ENCODE assay signal across 1 cellular context in the genomic region with DNA sequence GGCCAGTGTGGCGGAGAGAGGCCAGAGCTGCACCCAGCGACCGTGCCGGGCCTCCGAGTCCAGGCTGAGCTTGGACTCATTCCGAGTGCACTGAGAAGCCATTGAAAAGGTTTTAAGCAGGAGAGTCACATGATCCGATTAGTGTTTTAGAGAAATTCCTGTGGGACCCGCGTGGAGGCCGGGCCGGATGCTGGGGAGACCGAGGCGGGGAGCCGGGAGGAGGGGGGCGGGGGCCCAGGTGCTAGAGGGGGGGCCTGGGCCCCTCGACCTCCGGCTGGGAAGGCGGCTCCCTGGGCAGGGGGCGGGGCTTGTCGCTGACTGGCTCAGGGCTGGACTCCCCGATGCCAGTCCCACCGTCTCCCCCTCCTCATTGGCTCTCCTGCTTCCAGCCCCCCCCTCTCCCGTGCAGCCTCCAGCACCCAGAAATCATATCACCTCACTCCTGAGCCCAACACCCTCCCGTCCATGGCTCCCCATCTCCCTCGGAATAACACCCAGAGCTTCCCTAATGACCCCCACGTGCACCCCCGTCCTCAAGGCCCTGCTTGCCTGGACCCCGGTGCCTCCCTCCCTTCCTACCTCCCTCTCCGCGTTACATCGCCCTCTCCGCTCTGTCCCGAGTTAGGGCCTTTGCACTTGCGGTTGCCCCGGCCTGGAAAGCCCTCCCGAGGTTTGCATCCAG.
TF ChIP-seq lines count a peak whose summit lies in the region.

No MANE protein-coding gene starts in this region.

TF ChIP-seq in HepG2, 621 proteins besides CTCF, POLR2A, EP300 and RAD21 (continues in another document):
- TF ChIP-seq ETV5 (CRISPR knock-in tag; IDR thresholded peaks at IDR 0.05; ENCODE audit: borderline replicate concordance) (peak; percentile 69; the same call in 1 of the 2 replicates), ZNF160 (CRISPR knock-in tag; IDR thresholded peaks at IDR 0.05) (no peak), ZSCAN22 (CRISPR knock-in tag; IDR thresholded peaks at IDR 0.05) (no peak), ZNF619 (CRISPR knock-in tag; IDR thresholded peaks at IDR 0.05) (no peak), TCF7L2 (IDR thresholded peaks at IDR 0.05; ENCODE audit: low read depth, low read length) (no peak), ZNF564 (CRISPR knock-in tag; IDR thresholded peaks at IDR 0.05) (no peak; the same call in 1 of the 2 replicates), MED1 (CRISPR knock-in tag; IDR thresholded peaks at IDR 0.05) (0 out of 2 replicates have a peak, but pooled peaks have one; percentile 16), ZNF33B (CRISPR knock-in tag; IDR thresholded peaks at IDR 0.05) (no peak), CBX2 (IDR thresholded peaks at IDR 0.05; ENCODE audit: low read depth, low read length) (no peak), CBX2 (CRISPR knock-in tag; IDR thresholded peaks at IDR 0.05; ENCODE audit: low read depth) (no peak), THAP11 (CRISPR knock-in tag; IDR thresholded peaks at IDR 0.05) (peak; percentile 51; the same call in 1 of the 2 replicates), NFATC3 (CRISPR knock-in tag; IDR thresholded peaks at IDR 0.05) (no peak), MBD4 (IDR thresholded peaks at IDR 0.05; ENCODE audit: borderline replicate concordance, low read length) (no peak), THYN1 (CRISPR knock-in tag; IDR thresholded peaks at IDR 0.05; ENCODE audit: borderline replicate concordance, low read depth) (no peak), ZNF614 (CRISPR knock-in tag; IDR thresholded peaks at IDR 0.05; ENCODE audit: borderline replicate concordance) (no peak), ZNF446 (CRISPR knock-in tag; IDR thresholded peaks at IDR 0.05) (no peak), FOSL2 (CRISPR knock-in tag; IDR thresholded peaks at IDR 0.05) (no peak), ELF3 (CRISPR knock-in tag; IDR thresholded peaks at IDR 0.05) (no peak), ZNF720 (CRISPR knock-in tag; IDR thresholded peaks at IDR 0.05) (no peak), YY1 (IDR thresholded peaks at IDR 0.05; ENCODE audit: insufficient read depth, insufficient replicate concordance, low read depth, low read length) (peak; percentile 65), GLI4 (CRISPR knock-in tag; IDR thresholded peaks at IDR 0.05; ENCODE audit: borderline replicate concordance) (no peak), NFE2L1 (CRISPR knock-in tag; IDR thresholded peaks at IDR 0.05; ENCODE audit: borderline replicate concordance) (no peak), ZFP90 (CRISPR knock-in tag; IDR thresholded peaks at IDR 0.05; ENCODE audit: borderline replicate concordance) (no peak), KAT7 (CRISPR knock-in tag; IDR thresholded peaks at IDR 0.05; ENCODE audit: borderline replicate concordance) (no peak), SNRNP70 (IDR thresholded peaks at IDR 0.05; ENCODE audit: low read depth, low read length) (no peak), HMGA1 (CRISPR knock-in tag; conservative IDR thresholded peaks at IDR 0.05) (no peak), ZBTB21 (CRISPR knock-in tag; IDR thresholded peaks at IDR 0.05) (no peak), PAX8 (CRISPR knock-in tag; IDR thresholded peaks at IDR 0.05; ENCODE audit: borderline replicate concordance) (no peak), ZMYM3 (CRISPR knock-in tag; IDR thresholded peaks at IDR 0.05) (no peak), SALL2 (CRISPR knock-in tag; IDR thresholded peaks at IDR 0.05) (peak; percentile 58; the same call in 1 of the 2 replicates), SRF (IDR thresholded peaks at IDR 0.05; ENCODE audit: low read depth, low read length) (no peak), ZNF431 (CRISPR knock-in tag; IDR thresholded peaks at IDR 0.05; ENCODE audit: borderline replicate concordance, low read depth) (no peak), ZNF746 (CRISPR knock-in tag; IDR thresholded peaks at IDR 0.05) (no peak), GATAD1 (CRISPR knock-in tag; IDR thresholded peaks at IDR 0.05) (no peak; the same call in 1 of the 2 replicates), RORA (CRISPR knock-in tag; IDR thresholded peaks at IDR 0.05) (no peak), HDAC1 (CRISPR knock-in tag; IDR thresholded peaks at IDR 0.05) (peak; percentile 11; the same call in 1 of the 2 replicates)
- TF ChIP-seq, protein P1, sequence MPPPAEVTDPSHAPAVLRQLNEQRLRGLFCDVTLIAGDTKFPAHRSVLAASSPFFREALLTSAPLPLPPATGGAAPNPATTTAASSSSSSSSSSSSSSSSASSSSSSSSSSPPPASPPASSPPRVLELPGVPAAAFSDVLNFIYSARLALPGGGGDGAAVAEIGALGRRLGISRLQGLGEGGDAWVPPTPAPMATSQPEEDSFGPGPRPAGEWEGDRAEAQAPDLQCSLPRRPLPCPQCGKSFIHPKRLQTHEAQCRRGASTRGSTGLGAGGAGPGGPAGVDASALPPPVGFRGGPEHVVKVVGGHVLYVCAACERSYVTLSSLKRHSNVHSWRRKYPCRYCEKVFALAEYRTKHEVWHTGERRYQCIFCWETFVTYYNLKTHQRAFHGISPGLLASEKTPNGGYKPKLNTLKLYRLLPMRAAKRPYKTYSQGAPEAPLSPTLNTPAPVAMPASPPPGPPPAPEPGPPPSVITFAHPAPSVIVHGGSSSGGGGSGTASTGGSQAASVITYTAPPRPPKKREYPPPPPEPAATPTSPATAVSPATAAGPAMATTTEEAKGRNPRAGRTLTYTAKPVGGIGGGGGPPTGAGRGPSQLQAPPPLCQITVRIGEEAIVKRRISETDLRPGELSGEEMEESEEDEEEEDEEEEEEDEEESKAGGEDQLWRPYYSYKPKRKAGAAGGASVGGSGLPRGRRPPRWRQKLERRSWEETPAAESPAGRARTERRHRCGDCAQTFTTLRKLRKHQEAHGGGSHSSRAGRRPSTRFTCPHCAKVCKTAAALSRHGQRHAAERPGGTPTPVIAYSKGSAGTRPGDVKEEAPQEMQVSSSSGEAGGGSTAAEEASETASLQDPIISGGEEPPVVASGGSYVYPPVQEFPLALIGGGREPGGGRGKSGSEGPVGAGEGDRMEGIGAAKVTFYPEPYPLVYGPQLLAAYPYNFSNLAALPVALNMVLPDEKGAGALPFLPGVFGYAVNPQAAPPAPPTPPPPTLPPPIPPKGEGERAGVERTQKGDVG (CRISPR knock-in tag; IDR thresholded peaks at IDR 0.05; ENCODE audit: borderline replicate concordance) = no peak
- TF ChIP-seq, protein P2, sequence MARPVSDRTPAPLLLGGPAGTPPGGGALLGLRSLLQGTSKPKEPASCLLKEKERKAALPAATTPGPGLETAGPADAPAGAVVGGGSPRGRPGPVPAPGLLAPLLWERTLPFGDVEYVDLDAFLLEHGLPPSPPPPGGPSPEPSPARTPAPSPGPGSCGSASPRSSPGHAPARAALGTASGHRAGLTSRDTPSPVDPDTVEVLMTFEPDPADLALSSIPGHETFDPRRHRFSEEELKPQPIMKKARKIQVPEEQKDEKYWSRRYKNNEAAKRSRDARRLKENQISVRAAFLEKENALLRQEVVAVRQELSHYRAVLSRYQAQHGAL (CRISPR knock-in tag; IDR thresholded peaks at IDR 0.05; ENCODE audit: not compliant biosample characterization) = no peak
- TF ChIP-seq, protein P3, sequence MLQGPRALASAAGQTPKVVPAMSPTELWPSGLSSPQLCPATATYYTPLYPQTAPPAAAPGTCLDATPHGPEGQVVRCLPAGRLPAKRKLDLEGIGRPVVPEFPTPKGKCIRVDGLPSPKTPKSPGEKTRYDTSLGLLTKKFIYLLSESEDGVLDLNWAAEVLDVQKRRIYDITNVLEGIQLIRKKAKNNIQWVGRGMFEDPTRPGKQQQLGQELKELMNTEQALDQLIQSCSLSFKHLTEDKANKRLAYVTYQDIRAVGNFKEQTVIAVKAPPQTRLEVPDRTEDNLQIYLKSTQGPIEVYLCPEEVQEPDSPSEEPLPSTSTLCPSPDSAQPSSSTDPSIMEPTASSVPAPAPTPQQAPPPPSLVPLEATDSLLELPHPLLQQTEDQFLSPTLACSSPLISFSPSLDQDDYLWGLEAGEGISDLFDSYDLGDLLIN (CRISPR knock-in tag; IDR thresholded peaks at IDR 0.05; ENCODE audit: borderline replicate concordance) = no peak
- TF ChIP-seq, protein P4, sequence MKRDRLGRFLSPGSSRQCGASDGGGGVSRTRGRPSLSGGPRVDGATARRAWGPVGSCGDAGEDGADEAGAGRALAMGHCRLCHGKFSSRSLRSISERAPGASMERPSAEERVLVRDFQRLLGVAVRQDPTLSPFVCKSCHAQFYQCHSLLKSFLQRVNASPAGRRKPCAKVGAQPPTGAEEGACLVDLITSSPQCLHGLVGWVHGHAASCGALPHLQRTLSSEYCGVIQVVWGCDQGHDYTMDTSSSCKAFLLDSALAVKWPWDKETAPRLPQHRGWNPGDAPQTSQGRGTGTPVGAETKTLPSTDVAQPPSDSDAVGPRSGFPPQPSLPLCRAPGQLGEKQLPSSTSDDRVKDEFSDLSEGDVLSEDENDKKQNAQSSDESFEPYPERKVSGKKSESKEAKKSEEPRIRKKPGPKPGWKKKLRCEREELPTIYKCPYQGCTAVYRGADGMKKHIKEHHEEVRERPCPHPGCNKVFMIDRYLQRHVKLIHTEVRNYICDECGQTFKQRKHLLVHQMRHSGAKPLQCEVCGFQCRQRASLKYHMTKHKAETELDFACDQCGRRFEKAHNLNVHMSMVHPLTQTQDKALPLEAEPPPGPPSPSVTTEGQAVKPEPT (CRISPR knock-in tag; IDR thresholded peaks at IDR 0.05; ENCODE audit: low read depth) = no peak
- TF ChIP-seq, protein P5, sequence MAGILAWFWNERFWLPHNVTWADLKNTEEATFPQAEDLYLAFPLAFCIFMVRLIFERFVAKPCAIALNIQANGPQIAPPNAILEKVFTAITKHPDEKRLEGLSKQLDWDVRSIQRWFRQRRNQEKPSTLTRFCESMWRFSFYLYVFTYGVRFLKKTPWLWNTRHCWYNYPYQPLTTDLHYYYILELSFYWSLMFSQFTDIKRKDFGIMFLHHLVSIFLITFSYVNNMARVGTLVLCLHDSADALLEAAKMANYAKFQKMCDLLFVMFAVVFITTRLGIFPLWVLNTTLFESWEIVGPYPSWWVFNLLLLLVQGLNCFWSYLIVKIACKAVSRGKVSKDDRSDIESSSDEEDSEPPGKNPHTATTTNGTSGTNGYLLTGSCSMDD (CRISPR knock-in tag; IDR thresholded peaks at IDR 0.05) = no peak
- TF ChIP-seq, protein P6, sequence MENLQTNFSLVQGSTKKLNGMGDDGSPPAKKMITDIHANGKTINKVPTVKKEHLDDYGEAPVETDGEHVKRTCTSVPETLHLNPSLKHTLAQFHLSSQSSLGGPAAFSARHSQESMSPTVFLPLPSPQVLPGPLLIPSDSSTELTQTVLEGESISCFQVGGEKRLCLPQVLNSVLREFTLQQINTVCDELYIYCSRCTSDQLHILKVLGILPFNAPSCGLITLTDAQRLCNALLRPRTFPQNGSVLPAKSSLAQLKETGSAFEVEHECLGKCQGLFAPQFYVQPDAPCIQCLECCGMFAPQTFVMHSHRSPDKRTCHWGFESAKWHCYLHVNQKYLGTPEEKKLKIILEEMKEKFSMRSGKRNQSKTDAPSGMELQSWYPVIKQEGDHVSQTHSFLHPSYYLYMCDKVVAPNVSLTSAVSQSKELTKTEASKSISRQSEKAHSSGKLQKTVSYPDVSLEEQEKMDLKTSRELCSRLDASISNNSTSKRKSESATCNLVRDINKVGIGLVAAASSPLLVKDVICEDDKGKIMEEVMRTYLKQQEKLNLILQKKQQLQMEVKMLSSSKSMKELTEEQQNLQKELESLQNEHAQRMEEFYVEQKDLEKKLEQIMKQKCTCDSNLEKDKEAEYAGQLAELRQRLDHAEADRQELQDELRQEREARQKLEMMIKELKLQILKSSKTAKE (CRISPR knock-in tag; IDR thresholded peaks at IDR 0.05; ENCODE audit: borderline replicate concordance) = no peak; the same call in 1 of the 2 replicates
- TF ChIP-seq, protein P7, sequence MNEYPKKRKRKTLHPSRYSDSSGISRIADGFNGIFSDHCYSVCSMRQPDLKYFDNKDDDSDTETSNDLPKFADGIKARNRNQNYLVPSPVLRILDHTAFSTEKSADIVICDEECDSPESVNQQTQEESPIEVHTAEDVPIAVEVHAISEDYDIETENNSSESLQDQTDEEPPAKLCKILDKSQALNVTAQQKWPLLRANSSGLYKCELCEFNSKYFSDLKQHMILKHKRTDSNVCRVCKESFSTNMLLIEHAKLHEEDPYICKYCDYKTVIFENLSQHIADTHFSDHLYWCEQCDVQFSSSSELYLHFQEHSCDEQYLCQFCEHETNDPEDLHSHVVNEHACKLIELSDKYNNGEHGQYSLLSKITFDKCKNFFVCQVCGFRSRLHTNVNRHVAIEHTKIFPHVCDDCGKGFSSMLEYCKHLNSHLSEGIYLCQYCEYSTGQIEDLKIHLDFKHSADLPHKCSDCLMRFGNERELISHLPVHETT (CRISPR knock-in tag; conservative IDR thresholded peaks at IDR 0.05) = no peak
- TF ChIP-seq, protein P8, sequence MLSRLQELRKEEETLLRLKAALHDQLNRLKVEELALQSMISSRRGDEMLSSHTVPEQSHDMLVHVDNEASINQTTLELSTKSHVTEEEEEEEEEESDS (CRISPR knock-in tag; IDR thresholded peaks at IDR 0.05; ENCODE audit: borderline replicate concordance) = no peak
- TF ChIP-seq, protein P9, sequence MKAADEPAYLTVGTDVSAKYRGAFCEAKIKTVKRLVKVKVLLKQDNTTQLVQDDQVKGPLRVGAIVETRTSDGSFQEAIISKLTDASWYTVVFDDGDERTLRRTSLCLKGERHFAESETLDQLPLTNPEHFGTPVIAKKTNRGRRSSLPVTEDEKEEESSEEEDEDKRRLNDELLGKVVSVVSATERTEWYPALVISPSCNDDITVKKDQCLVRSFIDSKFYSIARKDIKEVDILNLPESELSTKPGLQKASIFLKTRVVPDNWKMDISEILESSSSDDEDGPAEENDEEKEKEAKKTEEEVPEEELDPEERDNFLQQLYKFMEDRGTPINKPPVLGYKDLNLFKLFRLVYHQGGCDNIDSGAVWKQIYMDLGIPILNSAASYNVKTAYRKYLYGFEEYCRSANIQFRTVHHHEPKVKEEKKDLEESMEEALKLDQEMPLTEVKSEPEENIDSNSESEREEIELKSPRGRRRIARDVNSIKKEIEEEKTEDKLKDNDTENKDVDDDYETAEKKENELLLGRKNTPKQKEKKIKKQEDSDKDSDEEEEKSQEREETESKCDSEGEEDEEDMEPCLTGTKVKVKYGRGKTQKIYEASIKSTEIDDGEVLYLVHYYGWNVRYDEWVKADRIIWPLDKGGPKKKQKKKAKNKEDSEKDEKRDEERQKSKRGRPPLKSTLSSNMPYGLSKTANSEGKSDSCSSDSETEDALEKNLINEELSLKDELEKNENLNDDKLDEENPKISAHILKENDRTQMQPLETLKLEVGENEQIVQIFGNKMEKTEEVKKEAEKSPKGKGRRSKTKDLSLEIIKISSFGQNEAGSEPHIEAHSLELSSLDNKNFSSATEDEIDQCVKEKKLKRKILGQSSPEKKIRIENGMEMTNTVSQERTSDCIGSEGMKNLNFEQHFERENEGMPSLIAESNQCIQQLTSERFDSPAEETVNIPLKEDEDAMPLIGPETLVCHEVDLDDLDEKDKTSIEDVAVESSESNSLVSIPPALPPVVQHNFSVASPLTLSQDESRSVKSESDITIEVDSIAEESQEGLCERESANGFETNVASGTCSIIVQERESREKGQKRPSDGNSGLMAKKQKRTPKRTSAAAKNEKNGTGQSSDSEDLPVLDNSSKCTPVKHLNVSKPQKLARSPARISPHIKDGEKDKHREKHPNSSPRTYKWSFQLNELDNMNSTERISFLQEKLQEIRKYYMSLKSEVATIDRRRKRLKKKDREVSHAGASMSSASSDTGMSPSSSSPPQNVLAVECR (CRISPR knock-in tag; IDR thresholded peaks at IDR 0.05; ENCODE audit: borderline replicate concordance) = peak; percentile 77; the same call in 1 of the 2 replicates
- TF ChIP-seq, protein P10, sequence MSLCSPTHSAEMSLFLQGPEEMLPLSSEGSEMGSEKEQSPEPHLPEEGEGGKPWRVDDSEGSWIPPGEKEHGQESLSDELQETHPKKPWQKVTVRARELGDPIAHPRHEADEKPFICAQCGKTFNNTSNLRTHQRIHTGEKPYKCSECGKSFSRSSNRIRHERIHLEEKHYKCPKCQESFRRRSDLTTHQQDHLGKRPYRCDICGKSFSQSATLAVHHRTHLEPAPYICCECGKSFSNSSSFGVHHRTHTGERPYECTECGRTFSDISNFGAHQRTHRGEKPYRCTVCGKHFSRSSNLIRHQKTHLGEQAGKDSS (CRISPR knock-in tag; IDR thresholded peaks at IDR 0.05; ENCODE audit: borderline replicate concordance, low read depth) = no peak
